ENCODE assay signal across 13 cellular contexts in genomic region chr4:51884606-51885005, GRCh38. TPM values are rescaled to one million over a fixed set of nuclear protein-coding genes. Genes with fewer than 3 reads are reported as not detected.
A peak's percentile ranks its signal among the peaks of the same experiment; 100 is the strongest.
DNase-seq lines count a peak whose midpoint lies in the region; ATAC-seq and TF ChIP-seq lines count a peak whose summit lies in the region.
"Had no signal": no experiment of that assay in that cellular context is flagged by ENCODE, and none has a peak within 500 bp of the region (broad histone marks: within the 10 kb centered on the region; RNA-seq: fewer than 3 reads in every experiment).

No MANE protein-coding gene starts in this region.

- no peaks in the 10 kb centered on the region for H3K9me3 ChIP-seq in HUES48 (ENCODE audit: control insufficient read depth, insufficient read depth, low read length)
- H3K9me3 ChIP-seq in iPS-20b (ENCODE audit: insufficient read depth, low read depth, low read length), result no peaks in the 10 kb centered on the region

- intact Hi-C loops in head of caudate nucleus (cut with DNase I), result no loop called here

- H3K9me3 Mint-ChIP-seq in central memory CD8-positive, alpha-beta T cell, result no peaks in the 10 kb centered on the region
- no peaks in the 10 kb centered on the region for H3K9me3 Mint-ChIP-seq in progenitor cell of endocrine pancreas (ENCODE audit: low read depth)
- H3K9me3 Mint-ChIP-seq: CD4-positive, CD25-positive, alpha-beta regulatory T cell had no signal

- H3K4me1 Mint-ChIP-seq in central memory CD8-positive, alpha-beta T cell, result no peaks in the 10 kb centered on the region
- no peaks in the 10 kb centered on the region for H3K4me1 Mint-ChIP-seq in progenitor cell of endocrine pancreas (ENCODE audit: low read depth)

- no peaks in the 10 kb centered on the region for H3K27me3 Mint-ChIP-seq in central memory CD8-positive, alpha-beta T cell
- H3K27me3 Mint-ChIP-seq in progenitor cell of endocrine pancreas, result no peaks in the 10 kb centered on the region
- H3K27me3 Mint-ChIP-seq: CD4-positive, CD25-positive, alpha-beta regulatory T cell had no signal

- no peak for DNase-seq in central memory CD8-positive, alpha-beta T cell (ENCODE audit: low spot score in 2 of 2)
- DNase-seq in progenitor cell of endocrine pancreas (ENCODE audit: low spot score, unreplicated experiment) (no peak), NCI-H526 treated with DMSO at 0.1 percent for 48 hours (lab: John Stamatoyannopoulos, UW) (no peak), head of caudate nucleus (no peak), COLO668 (lab: John Stamatoyannopoulos, UW; ENCODE audit: unreplicated experiment) (no peak)
- DNase-seq: NCI-H187; NK-92 treated with Interleukin-12 subunit alpha and Interleukin-12 subunit beta, amount 100 ng/mL, for 24 hours; RPMI8226 had no signal

- no peak overlapping the region for H3K9ac ChIP-seq in HUES48 (ENCODE audit: low read depth, low read length)
- H3K9ac ChIP-seq in iPS-20b (ENCODE audit: low read depth, low read length), result peak overlapping the region; percentile 10; the same call in 1 of the 2 replicates

- peaks cover 11% of the 10 kb centered on the region for H3K36me3 Mint-ChIP-seq in central memory CD8-positive, alpha-beta T cell (ENCODE audit: insufficient read depth)
- H3K36me3 Mint-ChIP-seq in progenitor cell of endocrine pancreas (ENCODE audit: insufficient read depth), result peaks cover 32% of the 10 kb centered on the region

- no peak for ATAC-seq in central memory CD8-positive, alpha-beta T cell (replicated peaks; ENCODE audit: extremely low read depth, poor library complexity, severe bottlenecking)

- TF ChIP-seq CTCF in progenitor cell of endocrine pancreas (IDR thresholded peaks at IDR 0.05; ENCODE audit: unreplicated experiment), result no peak

- peak overlapping the region; percentile 33 for H3K27ac Mint-ChIP-seq in central memory CD8-positive, alpha-beta T cell (ENCODE audit: low read depth)
- peak overlapping the region; percentile 12 for H3K27ac Mint-ChIP-seq in progenitor cell of endocrine pancreas

- no peak overlapping the region for H3K4me3 Mint-ChIP-seq in central memory CD8-positive, alpha-beta T cell
- no peak overlapping the region for H3K4me3 Mint-ChIP-seq in progenitor cell of endocrine pancreas (ENCODE audit: low read depth)
- H3K4me3 Mint-ChIP-seq: CD4-positive, CD25-positive, alpha-beta regulatory T cell had no signal

- H3K27ac ChIP-seq in HUES48 (ENCODE audit: low read depth, low read length) (peak overlapping the region; percentile 84), iPS-20b (ENCODE audit: low read length) (peak overlapping the region; percentile 22)
- H3K27ac ChIP-seq: HL-60 had no signal

- H3K36me3 ChIP-seq in HUES48 (ENCODE audit: control insufficient read depth, insufficient read depth, low read length), result peaks cover 63% of the 10 kb centered on the region
- peaks cover 58% of the 10 kb centered on the region for H3K36me3 ChIP-seq in iPS-20b (ENCODE audit: insufficient read depth, low read depth, low read length)

- no peaks in the 10 kb centered on the region for H3K27me3 ChIP-seq in HUES48 (ENCODE audit: control insufficient read depth, insufficient read depth, low read length)
- H3K27me3 ChIP-seq in iPS-20b (ENCODE audit: insufficient read depth, low read length), result no peaks in the 10 kb centered on the region

- H3K4me3 ChIP-seq in HUES48 (ENCODE audit: low read depth, low read length), result no peak overlapping the region
- 0 out of 2 replicates have a peak overlapping the region, but pooled peaks have one; percentile 6 for H3K4me3 ChIP-seq in iPS-20b (ENCODE audit: low read length)
- H3K4me3 ChIP-seq: K562 had no signal

- H3K4me1 ChIP-seq in HUES48 (ENCODE audit: control insufficient read depth, insufficient read depth, low read length) (peaks cover 20% of the 10 kb centered on the region), iPS-20b (ENCODE audit: insufficient read depth, low read length) (peaks cover 12% of the 10 kb centered on the region; the same call in 1 of the 2 replicates)

RNA-seq across cellular contexts. Expression of gene DCUN1D4, which starts 41.7 kb away (rescaled TPM):
- 69.8 and 82.8 TPM in 2 replicates for total RNA-seq in progenitor cell of endocrine pancreas
